16 cellular contexts compared by ENCODE assay signal in genomic region chr6:151372164-151372563, GRCh38. TPM values are rescaled to one million over a fixed set of nuclear protein-coding genes. Genes with fewer than 3 reads are reported as not detected.
DNase-seq lines count a peak whose midpoint lies in the region; ATAC-seq and TF ChIP-seq lines count a peak whose summit lies in the region.
"Had no signal": no experiment of that assay in that cellular context is flagged by ENCODE, and none has a peak within 500 bp of the region (broad histone marks: within the 10 kb centered on the region; RNA-seq: fewer than 3 reads in every experiment).

No MANE protein-coding gene starts in this region.

- H3K36me3 ChIP-seq in BE2C: peaks cover 20% of the 10 kb centered on the region

- no peaks in the 10 kb centered on the region for H3K9me3 Mint-ChIP-seq in activated naive CD4-positive, alpha-beta T cell treated with anti-CD3 and anti-CD28 coated beads, Interleukin-2, amount 50 U/mL, for 24 hours
- H3K9me3 Mint-ChIP-seq in WTC11: peaks cover 2% of the 10 kb centered on the region; the same call in 1 of the 2 replicates
- H3K9me3 Mint-ChIP-seq in central memory CD8-positive, alpha-beta T cell: no peaks in the 10 kb centered on the region
- H3K9me3 Mint-ChIP-seq in stimulated activated naive CD8-positive, alpha-beta T cell treated with anti-CD3 and anti-CD28 coated beads, Interleukin-15, Interleukin-2, amounts not matched to agents 100 ng/mL and 50 ng/mL, for 24 hours: no peaks in the 10 kb centered on the region

- no peak overlapping the region for H3K4me3 ChIP-seq in BE2C (ENCODE audit: low read depth, low read length)
- H3K4me3 ChIP-seq: coronary artery, GM23248, right lobe of liver, suprapubic skin had no signal

- POLR2A ChIA-PET in WTC11 (lab: Charles Lee): no interaction called here

- ATAC-seq in WTC11 (no peak), GM18867 (IDR thresholded peaks at IDR 0.05; ENCODE audit: unreplicated experiment) (no peak)
- ATAC-seq in central memory CD8-positive, alpha-beta T cell (replicated peaks; ENCODE audit: extremely low read depth, poor library complexity, severe bottlenecking): no peak
- ATAC-seq: right lobe of liver had no signal

- H3K36me3 Mint-ChIP-seq in activated naive CD4-positive, alpha-beta T cell treated with anti-CD3 and anti-CD28 coated beads, Interleukin-2, amount 50 U/mL, for 24 hours: peaks cover 17% of the 10 kb centered on the region
- H3K36me3 Mint-ChIP-seq in WTC11: peaks cover 15% of the 10 kb centered on the region
- peaks cover 20% of the 10 kb centered on the region for H3K36me3 Mint-ChIP-seq in central memory CD8-positive, alpha-beta T cell (ENCODE audit: insufficient read depth)
- H3K36me3 Mint-ChIP-seq in stimulated activated naive CD8-positive, alpha-beta T cell treated with anti-CD3 and anti-CD28 coated beads, Interleukin-15, Interleukin-2, amounts not matched to agents 100 ng/mL and 50 ng/mL, for 24 hours (ENCODE audit: low read depth): peaks cover 45% of the 10 kb centered on the region

- CTCF ChIA-PET in WTC11 (lab: Charles Lee): no interaction called here

- H3K4me1 Mint-ChIP-seq in activated naive CD4-positive, alpha-beta T cell treated with anti-CD3 and anti-CD28 coated beads, Interleukin-2, amount 50 U/mL, for 24 hours: peaks cover 57% of the 10 kb centered on the region
- peaks cover 50% of the 10 kb centered on the region for H3K4me1 Mint-ChIP-seq in WTC11
- H3K4me1 Mint-ChIP-seq in central memory CD8-positive, alpha-beta T cell: peaks cover 52% of the 10 kb centered on the region
- peaks cover 62% of the 10 kb centered on the region for H3K4me1 Mint-ChIP-seq in stimulated activated naive CD8-positive, alpha-beta T cell treated with anti-CD3 and anti-CD28 coated beads, Interleukin-15, Interleukin-2, amounts not matched to agents 100 ng/mL and 50 ng/mL, for 24 hours (ENCODE audit: low read depth)

- DNase-seq in activated naive CD4-positive, alpha-beta T cell (lab: John Stamatoyannopoulos, UW): no peak
- DNase-seq in WTC11 (ENCODE audit: low spot score): no peak
- no peak for DNase-seq in central memory CD8-positive, alpha-beta T cell (ENCODE audit: low spot score in 2 of 2)
- DNase-seq in effector CD4-positive, alpha-beta T cell: no peak
- no peak for DNase-seq in BE2C
- DNase-seq: GDM1, GM23248, NCI-H2081 treated with DMSO at 0.1 percent for 48 hours, NCI-H524 treated with DMSO at 0.1 percent for 48 hours, nucleus accumbens, right lobe of liver had no signal

- H3K27me3 Mint-ChIP-seq in activated naive CD4-positive, alpha-beta T cell treated with anti-CD3 and anti-CD28 coated beads, Interleukin-2, amount 50 U/mL, for 24 hours: no peaks in the 10 kb centered on the region
- H3K27me3 Mint-ChIP-seq in WTC11 (ENCODE audit: low read depth): no peaks in the 10 kb centered on the region
- no peaks in the 10 kb centered on the region for H3K27me3 Mint-ChIP-seq in central memory CD8-positive, alpha-beta T cell
- no peaks in the 10 kb centered on the region for H3K27me3 Mint-ChIP-seq in stimulated activated naive CD8-positive, alpha-beta T cell treated with anti-CD3 and anti-CD28 coated beads, Interleukin-15, Interleukin-2, amounts not matched to agents 100 ng/mL and 50 ng/mL, for 24 hours

- TF ChIP-seq CTCF in WTC11 (IDR thresholded peaks at IDR 0.05) (no peak), BE2C (IDR thresholded peaks at IDR 0.05; ENCODE audit: low read depth, low read length) (no peak)

- H3K9me3 ChIP-seq in BE2C: no peaks in the 10 kb centered on the region
- H3K9me3 ChIP-seq: right lobe of liver, suprapubic skin had no signal

- H3K4me1 ChIP-seq in BE2C: peaks cover 7% of the 10 kb centered on the region

- no peaks in the 10 kb centered on the region for H3K27me3 ChIP-seq in BE2C
- H3K27me3 ChIP-seq: right lobe of liver, suprapubic skin had no signal

- peak overlapping the region; percentile 88 for H3K27ac Mint-ChIP-seq in activated naive CD4-positive, alpha-beta T cell treated with anti-CD3 and anti-CD28 coated beads, Interleukin-2, amount 50 U/mL, for 24 hours
- H3K27ac Mint-ChIP-seq in WTC11: peak overlapping the region; percentile 33
- H3K27ac Mint-ChIP-seq in central memory CD8-positive, alpha-beta T cell (ENCODE audit: low read depth): peak overlapping the region; percentile 17
- H3K27ac Mint-ChIP-seq in stimulated activated naive CD8-positive, alpha-beta T cell treated with anti-CD3 and anti-CD28 coated beads, Interleukin-15, Interleukin-2, amounts not matched to agents 100 ng/mL and 50 ng/mL, for 24 hours: peak overlapping the region; percentile 88

- peak overlapping the region; percentile 65 for H3K4me3 Mint-ChIP-seq in activated naive CD4-positive, alpha-beta T cell treated with anti-CD3 and anti-CD28 coated beads, Interleukin-2, amount 50 U/mL, for 24 hours
- H3K4me3 Mint-ChIP-seq in WTC11: no peak overlapping the region
- peak overlapping the region; percentile 58 for H3K4me3 Mint-ChIP-seq in central memory CD8-positive, alpha-beta T cell
- peak overlapping the region; percentile 76 for H3K4me3 Mint-ChIP-seq in stimulated activated naive CD8-positive, alpha-beta T cell treated with anti-CD3 and anti-CD28 coated beads, Interleukin-15, Interleukin-2, amounts not matched to agents 100 ng/mL and 50 ng/mL, for 24 hours

TF ChIP-seq in WTC11, 78 proteins besides CTCF, POLR2A, EP300 and RAD21:
- TF ChIP-seq IRF1 (CRISPR knock-in tag; IDR thresholded peaks at IDR 0.05): no peak

RNA-seq across cellular contexts. Expression of gene ZBTB2, which starts 19.2 kb away (rescaled TPM):
- 14.0 to 14.3 TPM (median 14.3 TPM) in 3 replicates for total RNA-seq in WTC11 (2021)
- 15.9 TPM for polyA plus RNA-seq in BE2C (2012; ENCODE audit: insufficient read depth, insufficient read length, low read depth)

Comparison
In these comparisons a context has a peak if more than half of its experiments do, and no peak if none do; other contexts are left out.
1. H3K27ac Mint-ChIP-seq: peak in every context shown above with its lines; median percentile 88 in activated naive CD4-positive, alpha-beta T cell treated with anti-CD3 and anti-CD28 coated beads, Interleukin-2, amount 50 U/mL, for 24 hours; 88 in stimulated activated naive CD8-positive, alpha-beta T cell treated with anti-CD3 and anti-CD28 coated beads, Interleukin-15, Interleukin-2, amounts not matched to agents 100 ng/mL and 50 ng/mL, for 24 hours; 33 in WTC11; 17 in central memory CD8-positive, alpha-beta T cell.